In the genomic region with DNA sequence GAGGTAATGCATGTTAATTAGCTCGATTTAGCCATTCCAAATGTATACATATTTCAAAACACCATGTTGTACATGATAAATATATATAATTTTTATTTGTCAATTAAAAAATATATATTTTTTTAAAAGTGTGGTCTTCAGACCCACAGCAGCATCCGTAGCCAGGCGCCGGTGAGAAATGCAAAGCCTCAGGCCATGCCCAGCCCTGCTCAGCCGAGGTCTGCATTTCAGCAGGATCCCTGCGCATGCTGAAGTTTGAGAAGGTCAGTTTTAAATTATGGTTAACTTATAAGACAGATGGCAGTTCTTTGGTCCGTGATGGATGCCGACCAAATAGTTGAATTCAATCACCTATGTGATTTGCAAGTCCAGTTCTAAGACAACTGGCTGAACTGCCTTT, we compare ENCODE assay signal across 5 cellular contexts. TPM values are rescaled to one million over a fixed set of nuclear protein-coding genes. Genes with fewer than 3 reads are reported as not detected.
"Had no signal": no experiment of that assay in that cellular context is flagged by ENCODE, and none has a peak within 500 bp of the region (broad histone marks: within the 10 kb centered on the region; RNA-seq: fewer than 3 reads in every experiment).

No MANE protein-coding gene starts in this region.

- ATAC-seq: GM23338 had no signal

- H3K4me3 Mint-ChIP-seq: GM23338, H9 had no signal

- H3K4me2 ChIP-seq: GM23338 had no signal

- DNase-seq: H9, HCEC 1CT, IMR-90 had no signal

- H3K4me3 ChIP-seq: GM23338 had no signal

- H2AFZ ChIP-seq: GM23338 had no signal

- H3K27ac Mint-ChIP-seq: GM23338, H9 had no signal

- H3K4me1 Mint-ChIP-seq: GM23338 had no signal

- H3K9me3 Mint-ChIP-seq: GM23338, H9 had no signal

RNA-seq across cellular contexts. Expression of a gene that starts 28.0 kb away (rescaled TPM):
- total RNA-seq: GM23338, H1, H9 had no signal
- polyA plus RNA-seq: GM23338, H1 had no signal
